30 cellular contexts compared by ENCODE assay signal in genomic region chr6:6829872-6830683, GRCh38.
"Had no signal": no experiment of that assay in that cellular context is flagged by ENCODE, and none has a peak within 500 bp of the region (broad histone marks: within the 10 kb centered on the region; RNA-seq: fewer than 3 reads in every experiment).

No MANE protein-coding gene starts in this region.

- ATAC-seq: activated CD8-positive, alpha-beta T cell treated with anti-CD3 and anti-CD28 coated beads for 36 hours; activated T-cell treated with anti-CD3 and anti-CD28 coated beads, Interleukin-2, amount 50 U/mL, for 72 hours; activated T-helper 17 cell treated with anti-CD3 and anti-CD28 coated beads, Interleukin-2, amount 50 U/mL, for 72 hours; PC-3 had no signal

- H3K36me3 ChIP-seq: brain microvascular endothelial cell, MG63, Peyer's patch, SJSA1 had no signal

- H3K27ac ChIP-seq: brain microvascular endothelial cell, Peyer's patch, SJSA1 had no signal

- H3K4me3 ChIP-seq: MG63, Peyer's patch, SJSA1 had no signal

- DNase-seq: activated CD4-positive, alpha-beta T cell treated with anti-CD3 and anti-CD28 coated beads, Interleukin-2, amount 10 ng/mL, durations not matched to agents 24 days and 14 days; activated CD4-positive, alpha-beta T cell treated with anti-CD3 and anti-CD28 coated beads, Interleukin-2, amount 50 U/mL, for 4 hours; activated CD8-positive, alpha-beta T cell treated with anti-CD3 and anti-CD28 coated beads for 36 hours; activated effector memory CD4-positive, alpha-beta T cell treated with anti-CD3 and anti-CD28 coated beads, Interleukin-2, amount 50 U/mL, for 16 hours; activated naive CD4-positive, alpha-beta T cell; activated naive CD4-positive, alpha-beta T cell treated with anti-CD3 and anti-CD28 coated beads, Interleukin-2, amount 50 U/mL, for 16 hours; activated naive CD8-positive, alpha-beta T cell treated with anti-CD3 and anti-CD28 coated beads for 36 hours; activated T-cell treated with anti-CD3 and anti-CD28 coated beads, Interleukin-2, amount 50 U/mL, for 1 hour; activated T-cell treated with anti-CD3 and anti-CD28 coated beads, Interleukin-2, amount 50 U/mL, for 72 hours; amniotic stem cell; aorta; brain microvascular endothelial cell; central memory CD4-positive, alpha-beta T cell; Kasumi-1; MG63; NCI-H1048; NCI-H1105 treated with DMSO at 0.1 percent for 48 hours; NCI-H1436; NCI-H1694; NCI-H2029; NCI-H226; NCI-H524 treated with DMSO at 0.1 percent for 48 hours; PC-3; Peyer's patch; RPMI8226; SHP77 treated with DMSO at 0.1 percent for 48 hours; SK-N-SH had no signal

- H3K27me3 ChIP-seq: brain microvascular endothelial cell, MG63, Peyer's patch, SJSA1 had no signal

- H3K9me2 ChIP-seq: SK-N-SH had no signal

- FAIRE-seq: TTC549 had no signal

- H3K9me3 ChIP-seq: MG63, Peyer's patch, SJSA1, SK-N-SH had no signal

- H3K4me2 ChIP-seq: SK-N-SH had no signal

- H3K9ac ChIP-seq: SK-N-SH had no signal
